Comparison of ENCODE assay signal across 1 cellular context in genomic region chr12:64618953-64619590, GRCh38.
A peak's percentile ranks its signal among the peaks of the same experiment; 100 is the strongest.
TF ChIP-seq lines count a peak whose summit lies in the region.

No MANE protein-coding gene starts in this region.

TF ChIP-seq in K562, 482 proteins besides CTCF, POLR2A, EP300 and RAD21 (continued from another document and continues in another):
- no peak for TF ChIP-seq SP2 (IDR thresholded peaks at IDR 0.05; ENCODE audit: extremely low read depth, low read depth, low read length, poor library complexity, severe bottlenecking)
- TF ChIP-seq GABPB1 (CRISPR knock-in tag; IDR thresholded peaks at IDR 0.05), result no peak
- TF ChIP-seq CC2D1A (IDR thresholded peaks at IDR 0.05), result no peak
- no peak for TF ChIP-seq ZNF707 (CRISPR knock-in tag; conservative IDR thresholded peaks at IDR 0.05)
- peak in 1 of 2 experiments; percentile 36; a peak in 1 of 4 replicates for TF ChIP-seq ZNF639 (CRISPR knock-in tag; conservative IDR thresholded peaks at IDR 0.05 in 1 of 2, IDR thresholded peaks at IDR 0.05 in 1 of 2)
- no peak for TF ChIP-seq CHD2 (IDR thresholded peaks at IDR 0.05; ENCODE audit: low read depth, low read length)
- peak in 1 of 2 experiments; percentile 63 for TF ChIP-seq AFF1 (IDR thresholded peaks at IDR 0.05; ENCODE audit: low read depth in 1 of 2, partially characterized antibody in 2 of 2)
- TF ChIP-seq CBX3 (IDR thresholded peaks at IDR 0.05; ENCODE audit: borderline replicate concordance in 1 of 2, low read length in 2 of 2), result peak in 1 of 2 experiments; percentile 58; a peak in 1 of 3 replicates
- TF ChIP-seq HNRNPK (IDR thresholded peaks at IDR 0.05; ENCODE audit: low read depth, low read length, poor library complexity, severe bottlenecking), result no peak
- TF ChIP-seq ILK (tag; IDR thresholded peaks at IDR 0.05; ENCODE audit: borderline replicate concordance, low read depth), result no peak
- TF ChIP-seq FOS (IDR thresholded peaks at IDR 0.05; ENCODE audit: extremely low read depth, insufficient read length), result no peak
- peak; percentile 85 for TF ChIP-seq ARID1B (IDR thresholded peaks at IDR 0.05)
- TF ChIP-seq BDP1 (IDR thresholded peaks at IDR 0.05; ENCODE audit: insufficient read depth, insufficient read length), result no peak
- no peak for TF ChIP-seq CBX2 (IDR thresholded peaks at IDR 0.05; ENCODE audit: insufficient read depth, low read length, poor library complexity, severe bottlenecking)
- no peak for TF ChIP-seq MCM5 (IDR thresholded peaks at IDR 0.05; ENCODE audit: low read depth)
- TF ChIP-seq ZNF830 (CRISPR knock-in tag; IDR thresholded peaks at IDR 0.05), result no peak
- TF ChIP-seq ZBTB49 (CRISPR knock-in tag; IDR thresholded peaks at IDR 0.05; ENCODE audit: borderline replicate concordance), result no peak
- TF ChIP-seq ARHGAP35 (IDR thresholded peaks at IDR 0.05; ENCODE audit: partially characterized antibody), result no peak
- no peak for TF ChIP-seq MED1 (CRISPR knock-in tag; IDR thresholded peaks at IDR 0.05; ENCODE audit: borderline replicate concordance)
- TF ChIP-seq CHD1 (IDR thresholded peaks at IDR 0.05; ENCODE audit: low read length), result no peak
- no peak for TF ChIP-seq TSC22D4 (tag; IDR thresholded peaks at IDR 0.05)
- TF ChIP-seq TAF15 (IDR thresholded peaks at IDR 0.05; ENCODE audit: low read depth, low read length), result no peak
- TF ChIP-seq SUPT5H (IDR thresholded peaks at IDR 0.05), result no peak
- TF ChIP-seq TAL1 (IDR thresholded peaks at IDR 0.05), result peak; percentile 65
- no peak for TF ChIP-seq ZNF764 (CRISPR knock-in tag; IDR thresholded peaks at IDR 0.05; ENCODE audit: low read depth)
- no peak for TF ChIP-seq SMARCA5 (IDR thresholded peaks at IDR 0.05)
- no peak for TF ChIP-seq GTF2F1 (IDR thresholded peaks at IDR 0.05; ENCODE audit: low read depth, low read length)
- TF ChIP-seq KDM5B (IDR thresholded peaks at IDR 0.05; ENCODE audit: insufficient replicate concordance, low read depth, low read length), result no peak
- no peak for TF ChIP-seq PTTG1 (tag; IDR thresholded peaks at IDR 0.05; ENCODE audit: low read depth)
- TF ChIP-seq MECOM (CRISPR knock-in tag; IDR thresholded peaks at IDR 0.05), result no peak
- TF ChIP-seq NR2F6 (CRISPR knock-in tag; IDR thresholded peaks at IDR 0.05), result no peak
- TF ChIP-seq ZNF124 (CRISPR knock-in tag; IDR thresholded peaks at IDR 0.05), result no peak
- TF ChIP-seq RBM14 (IDR thresholded peaks at IDR 0.05; ENCODE audit: borderline replicate concordance, insufficient read depth, low read depth, low read length), result no peak
- peak; percentile 30 for TF ChIP-seq NFYB (IDR thresholded peaks at IDR 0.05; ENCODE audit: extremely low read depth, insufficient read length)
- TF ChIP-seq HDAC2 (IDR thresholded peaks at IDR 0.05), result no peak
- no peak for TF ChIP-seq ATF1 (CRISPR knock-in tag; IDR thresholded peaks at IDR 0.05)
- no peak for TF ChIP-seq ATF1 (tag; IDR thresholded peaks at IDR 0.05)
- no peak for TF ChIP-seq CHD7 (IDR thresholded peaks at IDR 0.05; ENCODE audit: low read depth, low read length)
- TF ChIP-seq SRSF7 (optimal IDR thresholded peaks at IDR 0.05; ENCODE audit: low read depth, low read length), result no peak
- TF ChIP-seq BRF2 (IDR thresholded peaks at IDR 0.05; ENCODE audit: borderline replicate concordance, insufficient read depth, insufficient read length), result no peak
